In the genomic region with DNA sequence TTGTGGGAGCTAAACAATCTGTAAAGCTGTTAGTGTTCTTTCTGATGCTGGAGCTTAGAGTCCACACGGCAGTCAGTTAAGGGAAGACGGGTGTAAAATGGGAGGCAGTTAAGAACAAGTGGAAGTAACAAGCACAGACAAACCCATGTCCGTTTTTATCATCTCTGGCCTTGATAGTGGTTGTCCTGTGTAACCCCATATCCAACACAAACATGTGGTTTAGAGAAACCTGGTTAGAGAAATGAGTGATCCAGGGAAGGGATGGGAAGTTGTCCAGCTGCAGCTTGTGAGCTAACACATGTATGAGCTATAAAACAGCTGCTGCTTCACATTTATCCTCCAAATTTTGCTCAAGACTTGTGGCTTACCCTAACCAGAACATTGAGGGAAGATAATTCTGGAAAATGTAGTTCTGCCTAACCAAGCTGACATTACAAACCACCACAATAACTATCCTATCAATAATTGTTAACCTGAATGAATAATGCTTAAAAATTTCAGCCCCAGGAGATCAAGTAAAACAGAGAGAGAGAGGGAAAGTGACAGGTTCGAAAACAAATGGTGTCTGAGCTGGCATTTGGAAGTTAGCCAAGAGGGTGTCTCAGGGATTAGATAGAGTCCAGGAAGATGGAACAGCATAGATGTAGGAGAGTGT, we compare ENCODE assay signal across 14 cellular contexts. TPM values are rescaled to one million over a fixed set of nuclear protein-coding genes. Genes with fewer than 3 reads are reported as not detected.
DNase-seq lines count a peak whose midpoint lies in the region; ATAC-seq and TF ChIP-seq lines count a peak whose summit lies in the region.
"Had no signal": no experiment of that assay in that cellular context is flagged by ENCODE, and none has a peak within 500 bp of the region (broad histone marks: within the 10 kb centered on the region; RNA-seq: fewer than 3 reads in every experiment).

No MANE protein-coding gene starts in this region.

- H3K27ac Mint-ChIP-seq in activated CD4-positive, alpha-beta T cell treated with anti-CD3 and anti-CD28 coated beads for 36 hours, result peak overlapping the region; percentile 7

- H3K27ac ChIP-seq in psoas muscle (peak overlapping the region; percentile 10), prostate gland (no peak overlapping the region)
- H3K27ac ChIP-seq: lower lobe of right lung, spleen had no signal

- TF ChIP-seq CTCF in psoas muscle (IDR thresholded peaks at IDR 0.05), result no peak
- no peak for TF ChIP-seq CTCF in prostate gland (IDR thresholded peaks at IDR 0.05)

- H3K27me3 ChIP-seq in psoas muscle (ENCODE audit: insufficient read depth in 3 of 3, low read length in 2 of 3) (no peaks in the 10 kb centered on the region), prostate gland (replicated peaks; ENCODE audit: insufficient read depth) (no peaks in the 10 kb centered on the region)
- H3K27me3 ChIP-seq: esophagus squamous epithelium, spleen had no signal

- POLR2A ChIA-PET in activated CD4-positive, alpha-beta T cell treated with anti-CD3 and anti-CD28 coated beads for 36 hours (lab: Charles Lee), result interaction anchor here (0.5 kb wide), 1 partner anchor 1558 kb away, joined by 3 read pairs; no protein-coding TSS in a partner anchor

- 52 to 58% (median 54%) methylated on average over 4 of the region's 4 CpGs for WGBS in psoas muscle, 3 donors
- WGBS in prostate gland, result 57% methylated on average over 4 of the region's 4 CpGs

- TF ChIP-seq POLR2A in erythroblast (IDR thresholded peaks at IDR 0.05; ENCODE audit: low read length), result no peak
- TF ChIP-seq POLR2A in prostate gland (IDR thresholded peaks at IDR 0.05), result no peak

- H3K36me3 ChIP-seq in psoas muscle (ENCODE audit: insufficient read depth in 1 of 2, low read depth in 1 of 2) (peaks cover 16 to 79% of the 10 kb centered on the region in 2 donors), prostate gland (peaks cover 0 to 5% of the 10 kb centered on the region in 2 donors)

- H3K4me1 ChIP-seq in psoas muscle (no peaks in the 10 kb centered on the region), prostate gland (replicated peaks) (no peaks in the 10 kb centered on the region)
- H3K4me1 ChIP-seq: lower lobe of right lung, spleen had no signal

- intact Hi-C loops in activated CD4-positive, alpha-beta T cell treated with anti-CD3 and anti-CD28 coated beads for 36 hours (cut with DNase I, micrococcal nuclease), result no loop called here
- intact Hi-C loops in psoas muscle (cut with DNase I) (no loop called here), prostate gland (cut with DNase I) (no loop called here)

- no peaks in the 10 kb centered on the region for H3K27me3 Mint-ChIP-seq in activated CD4-positive, alpha-beta T cell treated with anti-CD3 and anti-CD28 coated beads for 36 hours

- DNase-seq in activated CD4-positive, alpha-beta T cell treated with anti-CD3 and anti-CD28 coated beads for 36 hours, result no peak
- DNase-seq in activated CD4-positive, alpha-beta T cell treated with anti-CD3 and anti-CD28 coated beads, Interleukin-2, amount 50 U/mL, for 1 hour, result no peak
- DNase-seq in OCI-M1 (lab: John Stamatoyannopoulos, UW) (peak; percentile 73), erythroblast (lab: John Stamatoyannopoulos, UW) (peak; percentile 58 to 61), psoas muscle (no peak), iPS-NIHi11 (ENCODE audit: low spot score) (no peak), prostate gland (ENCODE audit: low spot score) (no peak)
- DNase-seq in stimulated activated CD4-positive, alpha-beta T cell treated with anti-CD3 and anti-CD28 coated beads, Interleukin-4, amount 100 ng/mL, for 24 hours, result no peak
- DNase-seq: activated CD4-positive, alpha-beta T cell treated with anti-CD3 and anti-CD28 coated beads, Interleukin-2, amount 50 U/mL, for 4 hours; esophagus squamous epithelium; lower lobe of right lung; NCI-H1436 treated with DMSO at 0.1 percent for 48 hours; SIG-M5; spleen had no signal

- H3K9me3 ChIP-seq in psoas muscle (no peaks in the 10 kb centered on the region), prostate gland (no peaks in the 10 kb centered on the region)
- H3K9me3 ChIP-seq: esophagus squamous epithelium, lower lobe of right lung, spleen had no signal

- CTCF ChIA-PET in activated CD4-positive, alpha-beta T cell treated with anti-CD3 and anti-CD28 coated beads for 36 hours (lab: Charles Lee), result interaction anchor here (1.0 to 1.4 kb wide), 4 partner anchors 12 to 288 kb away, joined by 3 to 7 read pairs (median 6); no protein-coding TSS in a partner anchor

- peaks cover 13% of the 10 kb centered on the region for H3K4me1 Mint-ChIP-seq in activated CD4-positive, alpha-beta T cell treated with anti-CD3 and anti-CD28 coated beads for 36 hours

- no peaks in the 10 kb centered on the region for H3K9me3 Mint-ChIP-seq in activated CD4-positive, alpha-beta T cell treated with anti-CD3 and anti-CD28 coated beads for 36 hours (ENCODE audit: low read depth)

- H3K36me3 Mint-ChIP-seq in activated CD4-positive, alpha-beta T cell treated with anti-CD3 and anti-CD28 coated beads for 36 hours (ENCODE audit: low read depth), result peaks cover 38% of the 10 kb centered on the region

- H3K4me3 Mint-ChIP-seq in activated CD4-positive, alpha-beta T cell treated with anti-CD3 and anti-CD28 coated beads for 36 hours, result no peak overlapping the region

- no peak for ATAC-seq in activated CD4-positive, alpha-beta T cell treated with anti-CD3 and anti-CD28 coated beads for 36 hours
- ATAC-seq in psoas muscle, result peak in 2 of 4 donors; percentile 42 to 70
- ATAC-seq: lower lobe of right lung had no signal

- H3K4me3 ChIP-seq in psoas muscle (no peak overlapping the region), prostate gland (no peak overlapping the region)
- H3K4me3 ChIP-seq: esophagus squamous epithelium, lower lobe of right lung, spleen had no signal

RNA-seq across cellular contexts. Expression of a gene that starts 10.6 kb away (rescaled TPM):
- 1 to 10 TPM; 4.7 to 7.6 TPM for total RNA-seq in activated CD4-positive, alpha-beta T cell treated with anti-CD3 and anti-CD28 coated beads for 36 hours
- 1 to 10 TPM; 3.6 to 8.5 (median 6.3) TPM for total RNA-seq in psoas muscle
- 1 to 10 TPM; 3.8 to 9.9 (median 4.1) TPM for polyA plus RNA-seq in psoas muscle
- 1 to 10 TPM; 3.2 to 9.6 TPM for total RNA-seq in prostate gland

RNA-seq across cellular contexts. Expression of a gene that starts 13.9 kb away (rescaled TPM):
- total RNA-seq in activated CD4-positive, alpha-beta T cell treated with anti-CD3 and anti-CD28 coated beads for 36 hours, result 100 to 1,000 TPM; 292 to 301 TPM
- total RNA-seq in psoas muscle, result 100 to 1,000 TPM; 272 to 484 (median 398) TPM
- 100 to 1,000 TPM; 378 to 649 (median 465) TPM for polyA plus RNA-seq in psoas muscle
- 100 to 1,000 TPM; 144 to 192 TPM for total RNA-seq in prostate gland

RNA-seq across cellular contexts. Expression of a gene that starts 14.1 kb away (rescaled TPM):
- 10 to 100 TPM; 42.5 to 53.6 TPM for total RNA-seq in activated CD4-positive, alpha-beta T cell treated with anti-CD3 and anti-CD28 coated beads for 36 hours
- total RNA-seq in psoas muscle, result 10 to 100 TPM; 35.3 to 48.2 (median 42.9) TPM
- 100 to 1,000 TPM in 1 of 3 donors, 10 to 100 TPM in 2; 36.7 to 103 (median 62.7) TPM for polyA plus RNA-seq in psoas muscle
- total RNA-seq in prostate gland, result 10 to 100 TPM; 19.1 to 31.6 TPM

RNA-seq across cellular contexts. Expression of a gene that starts 35.6 kb away (rescaled TPM):
- total RNA-seq in activated CD4-positive, alpha-beta T cell treated with anti-CD3 and anti-CD28 coated beads for 36 hours, result 1 to 10 TPM; 1.2 to 1.5 TPM
- total RNA-seq in psoas muscle, result under 1 TPM; 0.25 to 0.64 (median 0.54) TPM
- polyA plus RNA-seq in psoas muscle, result under 1 TPM; 0.25 to 0.39 (median 0.28) TPM
- total RNA-seq in prostate gland, result 1 to 10 TPM; 2.9 to 3.5 TPM

RNA-seq across cellular contexts. Expression of a gene that starts 40.3 kb away (rescaled TPM):
- under 1 TPM in 1 of 2 experiments, not detected in 1; 0.16 TPM for total RNA-seq in activated CD4-positive, alpha-beta T cell treated with anti-CD3 and anti-CD28 coated beads for 36 hours
- 1 to 10 TPM in 3 of 4 donors, under 1 TPM in 1; 0.71 to 2.1 (median 2.0) TPM for total RNA-seq in psoas muscle
- polyA plus RNA-seq in psoas muscle, result 1 to 10 TPM in 1 of 3 donors, under 1 TPM in 2; 0.45 to 1.2 (median 0.69) TPM
- total RNA-seq in prostate gland, result 1 to 10 TPM; 2.0 to 2.9 TPM

Comparison
In these comparisons a context has a peak if more than half of its experiments do, and no peak if none do; other contexts are left out.
1. DNase-seq: peak in OCI-M1 (single experiment) and erythroblast (2 of 2); none in activated CD4-positive, alpha-beta T cell treated with anti-CD3 and anti-CD28 coated beads for 36 hours (single experiment), activated CD4-positive, alpha-beta T cell treated with anti-CD3 and anti-CD28 coated beads, Interleukin-2, amount 50 U/mL, for 1 hour (single experiment), psoas muscle (0 of 2), stimulated activated CD4-positive, alpha-beta T cell treated with anti-CD3 and anti-CD28 coated beads, Interleukin-4, amount 100 ng/mL, for 24 hours (single experiment), iPS-NIHi11 (single experiment) and prostate gland (single experiment).